Comparison of ENCODE assay signal across 8 cellular contexts in genomic region chr4:165254771-165255170, GRCh38. TPM values are rescaled to one million over a fixed set of nuclear protein-coding genes. Genes with fewer than 3 reads are reported as not detected.
DNase-seq lines count a peak whose midpoint lies in the region; ATAC-seq, FAIRE-seq and TF ChIP-seq lines count a peak whose summit lies in the region.
"Not testable (repeated sequence)": the region's sequence is repeated elsewhere in the genome, so short reads cannot be mapped to it uniquely, and the experiment has no call there.

No MANE protein-coding gene starts in this region.

- not testable (repeated sequence) for H3K4me3 Mint-ChIP-seq in activated T-helper 17 cell treated with anti-CD3 and anti-CD28 coated beads, Interleukin-2, amount 50 U/mL, for 72 hours; memory B cell

- H3K4me3 ChIP-seq in BLaER1 treated with 17β-estradiol and CSF1 and Interleukin-3, amounts not matched to agents 10 nM and 100 nM, result peak overlapping the region in 5 of 10 experiments; percentile 6 to 47 (median 40); a peak in 3 of 20 replicates
- H3K4me3 ChIP-seq in Loucy (ENCODE audit: low read length, poor library complexity, severe bottlenecking); upper lobe of right lung: not testable (repeated sequence)

- not testable (repeated sequence) for H4K20me1 ChIP-seq in BLaER1 treated with 17β-estradiol and CSF1 and Interleukin-3, amounts not matched to agents 10 nM and 100 nM; Loucy (ENCODE audit: insufficient read depth, low read length, poor library complexity, severe bottlenecking)

- not testable (repeated sequence) for H3K36me3 Mint-ChIP-seq in activated T-helper 17 cell treated with anti-CD3 and anti-CD28 coated beads, Interleukin-2, amount 50 U/mL, for 72 hours (ENCODE audit: low read depth); memory B cell

- DNase-seq in GM12891 (ENCODE audit: insufficient read length, low spot score); memory B cell (ENCODE audit: low spot score in 2 of 2); upper lobe of right lung: not testable (repeated sequence)
- DNase-seq in OCI-M1 (lab: John Stamatoyannopoulos, UW) (peak; percentile 18), dermis blood vessel endothelial cell (peak; percentile 12)

- H3K9ac ChIP-seq in BLaER1 treated with 17β-estradiol and CSF1 and Interleukin-3, amounts not matched to agents 10 nM and 100 nM, result peak overlapping the region in 10 of 11 experiments; percentile 18 to 88 (median 82); a peak in 19 of 22 replicates
- H3K9ac ChIP-seq in Loucy (ENCODE audit: low read depth, low read length, poor library complexity, severe bottlenecking), result not testable (repeated sequence)

- not testable (repeated sequence) for TF ChIP-seq CTCF in Loucy (conservative IDR thresholded peaks at IDR 0.05; ENCODE audit: low read length); upper lobe of right lung (IDR thresholded peaks at IDR 0.05)

- H3K79me2 ChIP-seq in Loucy (ENCODE audit: insufficient read depth, low read length), result not testable (repeated sequence)

- not testable (repeated sequence) for H3K9me2 ChIP-seq in Loucy (replicated peaks; ENCODE audit: low read depth, low read length)

- peak overlapping the region; percentile 1 to 99 (median 93); a peak in 21 of 22 replicates for H3K27ac ChIP-seq in BLaER1 treated with 17β-estradiol and CSF1 and Interleukin-3, amounts not matched to agents 10 nM and 100 nM
- H3K27ac ChIP-seq in upper lobe of right lung, result peak overlapping the region; percentile 36

- H3K36me3 ChIP-seq in BLaER1 treated with 17β-estradiol and CSF1 and Interleukin-3, amounts not matched to agents 10 nM and 100 nM, result peaks cover 0 to 18% (median 7%) of the 10 kb centered on the region in 11 experiments; a peak in 15 of 22 replicates
- H3K36me3 ChIP-seq in Loucy (ENCODE audit: insufficient read depth, low read length); upper lobe of right lung: not testable (repeated sequence)

- peak overlapping the region; percentile 34 for H3K27ac Mint-ChIP-seq in activated T-helper 17 cell treated with anti-CD3 and anti-CD28 coated beads, Interleukin-2, amount 50 U/mL, for 72 hours
- H3K27ac Mint-ChIP-seq in memory B cell, result peak overlapping the region; percentile 14

- peak overlapping the region; percentile 77 to 96 (median 89) for H3K4me2 ChIP-seq in BLaER1 treated with 17β-estradiol and CSF1 and Interleukin-3, amounts not matched to agents 10 nM and 100 nM
- peak overlapping the region; percentile 44 for H3K4me2 ChIP-seq in Loucy (ENCODE audit: low read depth, low read length, poor library complexity, severe bottlenecking)

- not testable (repeated sequence) for H3K27me3 ChIP-seq in BLaER1 treated with 17β-estradiol and CSF1 and Interleukin-3, amounts not matched to agents 10 nM and 100 nM; Loucy (ENCODE audit: insufficient read depth, low read length, poor library complexity, severe bottlenecking); upper lobe of right lung

- not testable (repeated sequence) for ATAC-seq in activated T-helper 17 cell treated with anti-CD3 and anti-CD28 coated beads, Interleukin-2, amount 50 U/mL, for 72 hours (replicated peaks); memory B cell (ENCODE audit: low read depth); upper lobe of right lung

- peaks cover 58 to 78% (median 66%) of the 10 kb centered on the region in 10 experiments for H3K4me1 ChIP-seq in BLaER1 treated with 17β-estradiol and CSF1 and Interleukin-3, amounts not matched to agents 10 nM and 100 nM
- H3K4me1 ChIP-seq in Loucy (ENCODE audit: insufficient read depth, low read length, poor library complexity, severe bottlenecking), result peaks cover 28% of the 10 kb centered on the region
- H3K4me1 ChIP-seq in upper lobe of right lung, result peaks cover 24% of the 10 kb centered on the region

- H3K27me3 Mint-ChIP-seq in activated T-helper 17 cell treated with anti-CD3 and anti-CD28 coated beads, Interleukin-2, amount 50 U/mL, for 72 hours; memory B cell: not testable (repeated sequence)

- H3K4me1 Mint-ChIP-seq in activated T-helper 17 cell treated with anti-CD3 and anti-CD28 coated beads, Interleukin-2, amount 50 U/mL, for 72 hours, result peaks cover 25% of the 10 kb centered on the region
- peaks cover 24% of the 10 kb centered on the region for H3K4me1 Mint-ChIP-seq in memory B cell

- H3F3A ChIP-seq in Loucy (ENCODE audit: low read depth), result not testable (repeated sequence)

- not testable (repeated sequence) for TF ChIP-seq POLR2A in GM12891 (IDR thresholded peaks at IDR 0.05; ENCODE audit: low read depth, low read length)

- not testable (repeated sequence) for H3K9me3 ChIP-seq in BLaER1 treated with 17β-estradiol and CSF1 and Interleukin-3, amounts not matched to agents 10 nM and 100 nM (replicated peaks in 1 of 11); Loucy (ENCODE audit: insufficient read depth, low read depth, low read length); upper lobe of right lung

- FAIRE-seq in GM12891 (lab: Jason Lieb, UNC), result peak; percentile 9

- H3K9me3 Mint-ChIP-seq in activated T-helper 17 cell treated with anti-CD3 and anti-CD28 coated beads, Interleukin-2, amount 50 U/mL, for 72 hours; memory B cell: not testable (repeated sequence)

- H2AFZ ChIP-seq in Loucy (ENCODE audit: low read length), result not testable (repeated sequence)

- intact Hi-C loops in upper lobe of right lung (cut with DNase I), result not testable (repeated sequence)

RNA-seq across cellular contexts. Expression of gene KLHL2, which starts 47.4 kb away (rescaled TPM):
- polyA plus RNA-seq in GM12891 (2012; ENCODE audit: low read depth, missing spikeins), result 8.5 TPM
- total RNA-seq in activated T-helper 17 cell treated with anti-CD3 and anti-CD28 coated beads, Interleukin-2, amount 50 U/mL, for 72 hours, result 10 to 100 TPM; 25.4 to 27.3 TPM
- total RNA-seq in dermis blood vessel endothelial cell, result 35.6 and 45.3 TPM in 2 replicates
- 44.3 TPM for total RNA-seq in upper lobe of right lung
